Comparison of ENCODE assay signal across 1 cellular context in genomic region chr19:41352609-41353465, GRCh38.
TF ChIP-seq lines count a peak whose summit lies in the region.

No MANE protein-coding gene starts in this region.

TF ChIP-seq in K562, 482 proteins besides CTCF, POLR2A, EP300 and RAD21 (continued from another document and continues in another):
- no peak for TF ChIP-seq POLR3G (IDR thresholded peaks at IDR 0.05; ENCODE audit: extremely low read depth, insufficient read length, insufficient replicate concordance)
- TF ChIP-seq ZKSCAN3 (CRISPR knock-in tag; IDR thresholded peaks at IDR 0.05), result no peak
- TF ChIP-seq ELF1 (tag; IDR thresholded peaks at IDR 0.05), result peak; percentile 65
- no peak for TF ChIP-seq ZNF3 (CRISPR knock-in tag; IDR thresholded peaks at IDR 0.05)
- TF ChIP-seq ZNF217 (CRISPR knock-in tag; IDR thresholded peaks at IDR 0.05), result no peak
- no peak for TF ChIP-seq ZHX1 (conservative IDR thresholded peaks at IDR 0.05; ENCODE audit: low read length)
- no peak for TF ChIP-seq PHB (CRISPR knock-in tag; IDR thresholded peaks at IDR 0.05)
- no peak for TF ChIP-seq CLOCK (CRISPR knock-in tag; IDR thresholded peaks at IDR 0.05; ENCODE audit: borderline replicate concordance)
- TF ChIP-seq THAP12 (CRISPR knock-in tag; IDR thresholded peaks at IDR 0.05), result no peak
- TF ChIP-seq VEZF1 (CRISPR knock-in tag; IDR thresholded peaks at IDR 0.05), result peak; percentile 89
- no peak for TF ChIP-seq TOE1 (IDR thresholded peaks at IDR 0.05; ENCODE audit: borderline replicate concordance)
- TF ChIP-seq TOE1 (CRISPR knock-in tag; IDR thresholded peaks at IDR 0.05; ENCODE audit: borderline replicate concordance, low read depth), result no peak
- TF ChIP-seq SETDB1 (IDR thresholded peaks at IDR 0.05; ENCODE audit: low read length), result no peak
- TF ChIP-seq ZNF24 (IDR thresholded peaks at IDR 0.05), result no peak
- TF ChIP-seq SMAD2 (IDR thresholded peaks at IDR 0.05; ENCODE audit: low read depth, low read length), result no peak
- TF ChIP-seq ZEB2 (IDR thresholded peaks at IDR 0.05), result no peak
- TF ChIP-seq DNMT1 (IDR thresholded peaks at IDR 0.05), result no peak
- TF ChIP-seq CBX2 (IDR thresholded peaks at IDR 0.05; ENCODE audit: insufficient read depth, low read length, poor library complexity, severe bottlenecking), result no peak
- TF ChIP-seq ZBTB26 (CRISPR knock-in tag; IDR thresholded peaks at IDR 0.05), result no peak
- peak; percentile 92 for TF ChIP-seq ZBTB7A (IDR thresholded peaks at IDR 0.05; ENCODE audit: borderline replicate concordance, control insufficient read depth, low read depth, low read length)
- TF ChIP-seq SRSF9 (IDR thresholded peaks at IDR 0.05; ENCODE audit: borderline replicate concordance, low read depth, low read length), result no peak
- peak; percentile 80 for TF ChIP-seq BCOR (IDR thresholded peaks at IDR 0.05)
- TF ChIP-seq USF2 (CRISPR knock-in tag; IDR thresholded peaks at IDR 0.05), result no peak
- TF ChIP-seq EZH2 (IDR thresholded peaks at IDR 0.05; ENCODE audit: borderline replicate concordance, low read depth, low read length), result no peak
- no peak for TF ChIP-seq SPI1 (IDR thresholded peaks at IDR 0.05; ENCODE audit: borderline replicate concordance, low read depth, low read length)
- peak; percentile 53 for TF ChIP-seq TBP (optimal IDR thresholded peaks at IDR 0.05; ENCODE audit: low read depth, low read length)
- no peak for TF ChIP-seq POLR3A (IDR thresholded peaks at IDR 0.05; ENCODE audit: borderline replicate concordance, extremely low read depth, insufficient read depth, insufficient read length)
- TF ChIP-seq CBFA2T2 (conservative IDR thresholded peaks at IDR 0.05), result no peak
- no peak for TF ChIP-seq ZNF280A (IDR thresholded peaks at IDR 0.05; ENCODE audit: low read depth, partially characterized antibody)
- peak; percentile 40; the same call in 1 of the 2 replicates for TF ChIP-seq ESRRA (IDR thresholded peaks at IDR 0.05; ENCODE audit: borderline replicate concordance, low read depth)
- no peak for TF ChIP-seq KLF16 (IDR thresholded peaks at IDR 0.05)
- no peak for TF ChIP-seq SNRNP70 (optimal IDR thresholded peaks at IDR 0.05; ENCODE audit: low read depth, low read length)
- TF ChIP-seq MAFK (IDR thresholded peaks at IDR 0.05; ENCODE audit: low read length), result no peak
- no peak for TF ChIP-seq ZNF785 (CRISPR knock-in tag; IDR thresholded peaks at IDR 0.05)
- no peak for TF ChIP-seq MCM7 (IDR thresholded peaks at IDR 0.05)
- TF ChIP-seq ZNF253 (CRISPR knock-in tag; conservative IDR thresholded peaks at IDR 0.05), result no peak
- no peak for TF ChIP-seq ZNF561 (CRISPR knock-in tag; conservative IDR thresholded peaks at IDR 0.05)
- TF ChIP-seq NR2C2 (CRISPR knock-in tag; IDR thresholded peaks at IDR 0.05), result no peak
- no peak; the same call in 1 of the 2 replicates for TF ChIP-seq NR2C2 (tag; IDR thresholded peaks at IDR 0.05)
- TF ChIP-seq RBFOX2 (IDR thresholded peaks at IDR 0.05; ENCODE audit: low read depth, low read length), result peak; percentile 79
- no peak for TF ChIP-seq ETS2 (tag; IDR thresholded peaks at IDR 0.05; ENCODE audit: borderline replicate concordance, poor library complexity, severe bottlenecking)
- TF ChIP-seq CREB3 (tag; conservative IDR thresholded peaks at IDR 0.05; ENCODE audit: low read depth), result no peak
- TF ChIP-seq ADNP (tag; IDR thresholded peaks at IDR 0.05), result no peak
- TF ChIP-seq MEIS2 (IDR thresholded peaks at IDR 0.05; ENCODE audit: partially characterized antibody), result no peak
- no peak for TF ChIP-seq ZNF384 (IDR thresholded peaks at IDR 0.05; ENCODE audit: low read depth, low read length)
- no peak for TF ChIP-seq ZNF707 (CRISPR knock-in tag; conservative IDR thresholded peaks at IDR 0.05)
- no peak for TF ChIP-seq THRB (CRISPR knock-in tag; conservative IDR thresholded peaks at IDR 0.05)
- TF ChIP-seq ZNF512 (tag; IDR thresholded peaks at IDR 0.05), result no peak
- TF ChIP-seq ZNF584 (CRISPR knock-in tag; IDR thresholded peaks at IDR 0.05; ENCODE audit: low read depth), result no peak
- TF ChIP-seq SIN3A (IDR thresholded peaks at IDR 0.05; ENCODE audit: borderline replicate concordance in 2 of 2, control insufficient read depth in 1 of 2, low read depth in 2 of 2, low read length in 2 of 2), result peak in 1 of 2 experiments; percentile 85; a peak in 1 of 4 replicates
- no peak for TF ChIP-seq HOXB6 (CRISPR knock-in tag; IDR thresholded peaks at IDR 0.05; ENCODE audit: borderline replicate concordance)
- TF ChIP-seq THRAP3 (IDR thresholded peaks at IDR 0.05; ENCODE audit: borderline replicate concordance), result no peak
- no peak for TF ChIP-seq HMG20A (CRISPR knock-in tag; conservative IDR thresholded peaks at IDR 0.05)
- TF ChIP-seq TEAD2 (tag; IDR thresholded peaks at IDR 0.05), result no peak
- TF ChIP-seq MCM5 (IDR thresholded peaks at IDR 0.05; ENCODE audit: low read depth), result no peak
